ENCODE assay signal across 17 cellular contexts in genomic region chr4:38530486-38530885, GRCh38.
DNase-seq lines count a peak whose midpoint lies in the region; ATAC-seq and TF ChIP-seq lines count a peak whose summit lies in the region.
"Had no signal": no experiment of that assay in that cellular context is flagged by ENCODE, and none has a peak within 500 bp of the region (broad histone marks: within the 10 kb centered on the region; RNA-seq: fewer than 3 reads in every experiment).

No MANE protein-coding gene starts in this region.

- H3K27ac ChIP-seq in CD4-positive, alpha-beta T cell (ENCODE audit: low read depth, low read length) = no peak overlapping the region
- H3K27ac ChIP-seq in HL-60 (replicated peaks) = peak overlapping the region; percentile 96
- H3K27ac ChIP-seq in breast epithelium = no peak overlapping the region
- H3K27ac ChIP-seq in esophagus squamous epithelium = peak overlapping the region in 2 of 4 donors; percentile 58 to 80
- H3K27ac ChIP-seq: KMS-11, SJCRH30 had no signal

- CTCF ChIA-PET in CD4-positive, alpha-beta T cell (lab: Charles Lee) = interaction anchor here (1.2 kb wide), 1 partner anchor 211 kb away, joined by 3 read pairs; no protein-coding TSS in a partner anchor

- H3K27me3 ChIP-seq in CD4-positive, alpha-beta T cell (ENCODE audit: control insufficient read depth, insufficient read depth, low read length) = no peaks in the 10 kb centered on the region
- H3K27me3 ChIP-seq in HL-60 (ENCODE audit: insufficient read depth, poor library complexity, severe bottlenecking) = no peaks in the 10 kb centered on the region
- no peaks in the 10 kb centered on the region for H3K27me3 ChIP-seq in breast epithelium
- no peaks in the 10 kb centered on the region for H3K27me3 ChIP-seq in esophagus squamous epithelium
- H3K27me3 ChIP-seq: BE2C, Peyer's patch, SJCRH30 had no signal

- DNase-seq in CD4-positive, alpha-beta T cell = no peak
- DNase-seq in HL-60 (ENCODE audit: low read depth in 1 of 2, low spot score in 1 of 2) = no peak
- no peak for DNase-seq in Right ventricle myocardium superior
- DNase-seq in progenitor cell of endocrine pancreas (ENCODE audit: low spot score, unreplicated experiment) = no peak
- no peak for DNase-seq in breast epithelium (ENCODE audit: low spot score in 2 of 2)
- DNase-seq in esophagus squamous epithelium (lab: John Stamatoyannopoulos, UW) = no peak
- DNase-seq: BE2C; GF-D8; MV-4-11; NCI-H1694; NCI-H2171; NK-92 treated with Interleukin-12 subunit alpha and Interleukin-12 subunit beta, amount 100 ng/mL, for 24 hours had no signal

- intact Hi-C loops in CD4-positive, alpha-beta T cell (cut with DNase I, micrococcal nuclease) = no loop called here
- intact Hi-C loops in Right ventricle myocardium superior (cut with DNase I) (no loop called here), breast epithelium (cut with DNase I; ENCODE audit: low total_unique reads) (no loop called here), esophagus squamous epithelium (cut with DNase I) (no loop called here)

- H3K4me3 Mint-ChIP-seq in CD4-positive, alpha-beta T cell = no peak overlapping the region
- peak overlapping the region; percentile 71 for H3K4me3 Mint-ChIP-seq in activated T-helper 17 cell treated with anti-CD3 and anti-CD28 coated beads, Interleukin-2, amount 50 U/mL, for 72 hours
- H3K4me3 Mint-ChIP-seq in nephron (no peak overlapping the region), progenitor cell of endocrine pancreas (ENCODE audit: low read depth) (no peak overlapping the region)

- H3K9me3 ChIP-seq in CD4-positive, alpha-beta T cell (ENCODE audit: control insufficient read depth, low read length) = no peaks in the 10 kb centered on the region
- H3K9me3 ChIP-seq in breast epithelium (no peaks in the 10 kb centered on the region), esophagus squamous epithelium (no peaks in the 10 kb centered on the region)
- H3K9me3 ChIP-seq: BE2C, Peyer's patch, SJCRH30 had no signal

- H3K36me3 ChIP-seq in breast epithelium (no peaks in the 10 kb centered on the region), esophagus squamous epithelium (no peaks in the 10 kb centered on the region)
- H3K36me3 ChIP-seq: BE2C, Peyer's patch, SJCRH30 had no signal

- no peak for TF ChIP-seq CTCF in CD4-positive, alpha-beta T cell (IDR thresholded peaks at IDR 0.05)
- TF ChIP-seq CTCF in HL-60 (IDR thresholded peaks at IDR 0.05; ENCODE audit: insufficient read depth, low read length) = no peak
- no peak for TF ChIP-seq CTCF in nephron (IDR thresholded peaks at IDR 0.05; ENCODE audit: unreplicated experiment in 3 of 3)
- TF ChIP-seq CTCF in progenitor cell of endocrine pancreas (IDR thresholded peaks at IDR 0.05; ENCODE audit: unreplicated experiment) = no peak
- no peak for TF ChIP-seq CTCF in breast epithelium (IDR thresholded peaks at IDR 0.05)
- no peak for TF ChIP-seq CTCF in esophagus squamous epithelium (IDR thresholded peaks at IDR 0.05)

- H3K4me3 ChIP-seq in HL-60 (replicated peaks; ENCODE audit: insufficient read depth, low read length) (no peak overlapping the region), breast epithelium (no peak overlapping the region), esophagus squamous epithelium (no peak overlapping the region)
- H3K4me3 ChIP-seq: Peyer's patch, SJCRH30 had no signal

- no peaks in the 10 kb centered on the region for H3K27me3 Mint-ChIP-seq in CD4-positive, alpha-beta T cell
- peaks cover 12% of the 10 kb centered on the region for H3K27me3 Mint-ChIP-seq in activated T-helper 17 cell treated with anti-CD3 and anti-CD28 coated beads, Interleukin-2, amount 50 U/mL, for 72 hours
- H3K27me3 Mint-ChIP-seq in nephron (ENCODE audit: low read depth) (peaks cover 3% of the 10 kb centered on the region), progenitor cell of endocrine pancreas (no peaks in the 10 kb centered on the region)

- ATAC-seq in CD4-positive, alpha-beta T cell (ENCODE audit: poor library complexity) = no peak
- no peak for ATAC-seq in activated T-helper 17 cell treated with anti-CD3 and anti-CD28 coated beads, Interleukin-2, amount 50 U/mL, for 72 hours (replicated peaks)
- ATAC-seq in Right ventricle myocardium superior (ENCODE audit: poor library complexity) = no peak

- peak overlapping the region; percentile 78 for H3K27ac Mint-ChIP-seq in CD4-positive, alpha-beta T cell
- no peak overlapping the region for H3K27ac Mint-ChIP-seq in activated T-helper 17 cell treated with anti-CD3 and anti-CD28 coated beads, Interleukin-2, amount 50 U/mL, for 72 hours
- H3K27ac Mint-ChIP-seq in nephron (peak overlapping the region in 2 of 3 experiments; percentile 94), progenitor cell of endocrine pancreas (no peak overlapping the region)

- POLR2A ChIA-PET in CD4-positive, alpha-beta T cell (lab: Charles Lee) = no interaction called here

- peaks cover 44% of the 10 kb centered on the region for H3K4me1 Mint-ChIP-seq in CD4-positive, alpha-beta T cell (ENCODE audit: low read depth)
- H3K4me1 Mint-ChIP-seq in activated T-helper 17 cell treated with anti-CD3 and anti-CD28 coated beads, Interleukin-2, amount 50 U/mL, for 72 hours = peaks cover 10% of the 10 kb centered on the region
- H3K4me1 Mint-ChIP-seq in nephron (peaks cover 35% of the 10 kb centered on the region), progenitor cell of endocrine pancreas (ENCODE audit: low read depth) (peaks cover 12% of the 10 kb centered on the region)

- H3K4me1 ChIP-seq in breast epithelium = no peaks in the 10 kb centered on the region
- H3K4me1 ChIP-seq in esophagus squamous epithelium = peaks cover 9 to 44% (median 20%) of the 10 kb centered on the region in 3 donors
- H3K4me1 ChIP-seq: BE2C, SJCRH30 had no signal

- no peaks in the 10 kb centered on the region for H3K36me3 Mint-ChIP-seq in CD4-positive, alpha-beta T cell (ENCODE audit: low read depth)
- H3K36me3 Mint-ChIP-seq in activated T-helper 17 cell treated with anti-CD3 and anti-CD28 coated beads, Interleukin-2, amount 50 U/mL, for 72 hours (ENCODE audit: low read depth) = no peaks in the 10 kb centered on the region
- H3K36me3 Mint-ChIP-seq in nephron (ENCODE audit: low read depth) = no peaks in the 10 kb centered on the region
- H3K36me3 Mint-ChIP-seq in progenitor cell of endocrine pancreas (ENCODE audit: insufficient read depth) = no peaks in the 10 kb centered on the region

- TF ChIP-seq POLR2A in breast epithelium (IDR thresholded peaks at IDR 0.05) (no peak), esophagus squamous epithelium (IDR thresholded peaks at IDR 0.05) (no peak)

- WGBS in esophagus squamous epithelium, 2 donors = 84 to 90% methylated on average over 1 of the region's 1 CpG

- no peaks in the 10 kb centered on the region for H3K9me3 Mint-ChIP-seq in CD4-positive, alpha-beta T cell
- H3K9me3 Mint-ChIP-seq in activated T-helper 17 cell treated with anti-CD3 and anti-CD28 coated beads, Interleukin-2, amount 50 U/mL, for 72 hours = no peaks in the 10 kb centered on the region
- H3K9me3 Mint-ChIP-seq in nephron (no peaks in the 10 kb centered on the region), progenitor cell of endocrine pancreas (ENCODE audit: low read depth) (peaks cover 3% of the 10 kb centered on the region)

Comparison
In these comparisons a context has a peak if more than half of its experiments do, and no peak if none do; other contexts are left out.
1. H3K27ac Mint-ChIP-seq: peak in CD4-positive, alpha-beta T cell (single experiment) and nephron (2 of 3); none in activated T-helper 17 cell treated with anti-CD3 and anti-CD28 coated beads, Interleukin-2, amount 50 U/mL, for 72 hours (single experiment) and progenitor cell of endocrine pancreas (single experiment).